In the genomic region with DNA sequence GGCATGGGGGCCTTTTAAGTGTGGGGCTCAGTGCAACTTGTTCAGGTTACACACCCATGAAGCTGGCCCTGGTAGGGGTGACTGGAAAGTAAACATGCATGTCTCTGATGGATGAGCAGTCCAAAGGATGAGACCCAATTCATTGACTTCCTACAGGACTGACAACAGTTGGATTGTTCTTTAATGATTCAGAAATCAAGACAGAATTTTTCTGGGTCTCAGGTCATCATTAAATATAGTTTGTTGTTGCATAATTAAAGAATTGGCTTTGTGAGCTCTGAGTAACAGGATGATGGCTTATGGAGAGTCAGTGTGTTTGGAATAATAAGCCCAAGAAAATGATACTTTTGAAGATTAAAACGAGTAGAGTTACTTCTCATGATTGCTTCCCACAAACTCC, we compare ENCODE assay signal across 16 cellular contexts.
DNase-seq lines count a peak whose midpoint lies in the region; ATAC-seq and TF ChIP-seq lines count a peak whose summit lies in the region.
"Had no signal": no experiment of that assay in that cellular context is flagged by ENCODE, and none has a peak within 500 bp of the region (broad histone marks: within the 10 kb centered on the region; RNA-seq: fewer than 3 reads in every experiment).

No MANE protein-coding gene starts in this region.

- dilution Hi-C loops in IMR-90 (cut with HindIII; ENCODE audit: low sequenced_read_pairs, unreplicated experiment), result no loop called here

- no CpG with 5 or more reads among the region's 1 CpG for WGBS in IMR-90 (ENCODE audit: extremely low coverage in 2 of 2, insufficient read length in 1 of 2), 2 experiments

- no peak overlapping the region for H3K14ac ChIP-seq in IMR-90 (replicated peaks; ENCODE audit: low read depth, low read length)

- H3K9me3 Mint-ChIP-seq in nephron, result no peaks in the 10 kb centered on the region
- no peaks in the 10 kb centered on the region for H3K9me3 Mint-ChIP-seq in T-helper 2 cell treated with Interferon-gamma antibody and Interleukin-4, amounts not matched to agents 5 μg/mL and 100 μg/mL, for 36 hours
- H3K9me3 Mint-ChIP-seq: T-helper 1 cell treated with Interleukin-12 subunit alpha and Interleukin-12 subunit beta and Interleukin-4 antibody, amounts not matched to agents 30 μg/mL and 1 μg/mL, for 36 hours had no signal

- DNase-seq in AG10803 (ENCODE audit: low read depth), result peak; percentile 64
- peak; percentile 31 for DNase-seq in IMR-90
- DNase-seq in fibroblast of gingiva (ENCODE audit: low read depth), result peak; percentile 52
- no peak for DNase-seq in NCI-H1092 treated with DMSO at 0.1 percent for 48 hours (lab: John Stamatoyannopoulos, UW)
- no peak for DNase-seq in T-helper 2 cell treated with Interferon-gamma antibody and Interleukin-4, amounts not matched to agents 5 μg/mL and 100 μg/mL, for 36 hours (ENCODE audit: low spot score)
- no peak for DNase-seq in DMS153 (lab: John Stamatoyannopoulos, UW)
- no peak for DNase-seq in central memory CD4-positive, alpha-beta T cell
- DNase-seq: activated CD4-positive, alpha-beta T cell treated with anti-CD3 and anti-CD28 coated beads, Interleukin-2, amount 50 U/mL, for 4 hours; activated naive CD4-positive, alpha-beta T cell treated with Interleukin-2 at 50 U/mL for 16 hours; aorta; left colon; NCI-H1694; thyroid gland; WERI-Rb-1 had no signal

- intact Hi-C loops in IMR-90 (cut with micrococcal nuclease), result no loop called here

- no peak for TF ChIP-seq POLR2A in IMR-90 (IDR thresholded peaks at IDR 0.05; ENCODE audit: low read depth, low read length)

- H2BK5ac ChIP-seq in IMR-90 (ENCODE audit: low read depth, low read length, poor library complexity, severe bottlenecking), result no peak overlapping the region

- no peak overlapping the region for H3K18ac ChIP-seq in IMR-90 (ENCODE audit: low read depth, low read length)

- H3K27ac ChIP-seq in IMR-90 (ENCODE audit: insufficient read depth, low read length), result no peak overlapping the region
- H3K27ac ChIP-seq: thyroid gland, WERI-Rb-1 had no signal

- peak overlapping the region in 2 of 3 experiments; percentile 43 to 92 for H3K27ac Mint-ChIP-seq in nephron
- no peak overlapping the region for H3K27ac Mint-ChIP-seq in T-helper 2 cell treated with Interferon-gamma antibody and Interleukin-4, amounts not matched to agents 5 μg/mL and 100 μg/mL, for 36 hours
- H3K27ac Mint-ChIP-seq: T-helper 1 cell treated with Interleukin-12 subunit alpha and Interleukin-12 subunit beta and Interleukin-4 antibody, amounts not matched to agents 30 μg/mL and 1 μg/mL, for 36 hours had no signal

- no peak overlapping the region for H2BK20ac ChIP-seq in IMR-90 (ENCODE audit: low read depth, low read length)

- ATAC-seq in IMR-90 (ENCODE audit: low read depth), result no peak
- ATAC-seq: left colon had no signal

- H3K4me2 ChIP-seq in IMR-90 (ENCODE audit: low read depth, low read length), result no peak overlapping the region

- H3K56ac ChIP-seq in IMR-90 (ENCODE audit: extremely low read depth, insufficient read depth, low read length), result no peak overlapping the region

- no peak overlapping the region for H4K8ac ChIP-seq in IMR-90 (ENCODE audit: low read depth in 2 of 2, low read length in 2 of 2)

- no peak overlapping the region for H3K9ac ChIP-seq in IMR-90 (ENCODE audit: low read depth, low read length)

- POLR2A ChIA-PET in IMR-90 (lab: Charles Lee; ENCODE audit: unreplicated experiment), result interaction anchor here (0.7 kb wide), 1 partner anchor 288 kb away, joined by 3 read pairs; no protein-coding TSS in a partner anchor

- H3K23ac ChIP-seq in IMR-90 (ENCODE audit: low read depth, low read length), result no peak overlapping the region

- H3K9me3 ChIP-seq in IMR-90 (ENCODE audit: control insufficient read depth, insufficient read depth, low read length), result no peaks in the 10 kb centered on the region
- H3K9me3 ChIP-seq: thyroid gland had no signal

- H3K27me3 ChIP-seq in IMR-90 (ENCODE audit: control insufficient read depth, insufficient read depth, low read length), result peaks cover 2% of the 10 kb centered on the region; the same call in 1 of the 2 replicates
- H3K27me3 ChIP-seq: thyroid gland had no signal

- peaks cover 53% of the 10 kb centered on the region for H3K4me1 Mint-ChIP-seq in nephron
- H3K4me1 Mint-ChIP-seq in T-helper 2 cell treated with Interferon-gamma antibody and Interleukin-4, amounts not matched to agents 5 μg/mL and 100 μg/mL, for 36 hours (ENCODE audit: low read depth), result no peaks in the 10 kb centered on the region

- no peak overlapping the region for H2BK15ac ChIP-seq in IMR-90 (ENCODE audit: low read depth, low read length)

- no peaks in the 10 kb centered on the region for H3K9me1 ChIP-seq in IMR-90 (ENCODE audit: insufficient read depth, low read length)

- H3K27me3 Mint-ChIP-seq in nephron (ENCODE audit: low read depth), result no peaks in the 10 kb centered on the region
- no peaks in the 10 kb centered on the region for H3K27me3 Mint-ChIP-seq in T-helper 2 cell treated with Interferon-gamma antibody and Interleukin-4, amounts not matched to agents 5 μg/mL and 100 μg/mL, for 36 hours (ENCODE audit: low read depth)

- H3K4me3 ChIP-seq in AG10803 (ENCODE audit: low read length) (no peak overlapping the region), IMR-90 (ENCODE audit: insufficient read depth, low read depth, low read length) (no peak overlapping the region)
- H3K4me3 ChIP-seq: thyroid gland had no signal

- H3K36me3 Mint-ChIP-seq in nephron (ENCODE audit: low read depth), result no peaks in the 10 kb centered on the region
- H3K36me3 Mint-ChIP-seq in T-helper 2 cell treated with Interferon-gamma antibody and Interleukin-4, amounts not matched to agents 5 μg/mL and 100 μg/mL, for 36 hours (ENCODE audit: low read depth), result no peaks in the 10 kb centered on the region

- H3K4me3 Mint-ChIP-seq in nephron, result no peak overlapping the region
- H3K4me3 Mint-ChIP-seq in T-helper 2 cell treated with Interferon-gamma antibody and Interleukin-4, amounts not matched to agents 5 μg/mL and 100 μg/mL, for 36 hours, result no peak overlapping the region
- H3K4me3 Mint-ChIP-seq: T-helper 1 cell treated with Interleukin-12 subunit alpha and Interleukin-12 subunit beta and Interleukin-4 antibody, amounts not matched to agents 30 μg/mL and 1 μg/mL, for 36 hours had no signal

- no peak overlapping the region for H4K5ac ChIP-seq in IMR-90 (ENCODE audit: low read depth, low read length)

- no peak overlapping the region for H2AFZ ChIP-seq in IMR-90 (replicated peaks; ENCODE audit: low read length, poor library complexity)

- no peak overlapping the region for H2AK5ac ChIP-seq in IMR-90 (ENCODE audit: low read depth, low read length)

- H4K91ac ChIP-seq in IMR-90 (ENCODE audit: insufficient read depth, low read depth, low read length), result no peak overlapping the region

- TF ChIP-seq CTCF in AG10803 (conservative IDR thresholded peaks at IDR 0.05; ENCODE audit: low read length), result no peak
- TF ChIP-seq CTCF in IMR-90 (conservative IDR thresholded peaks at IDR 0.05; ENCODE audit: low read depth, low read length), result no peak
- TF ChIP-seq CTCF in nephron (IDR thresholded peaks at IDR 0.05; ENCODE audit: unreplicated experiment in 3 of 3), result no peak

- in situ Hi-C loops in IMR-90 (cut with MboI; ENCODE audit: low sequenced_read_pairs), result no loop called here

- H3K36me3 ChIP-seq in IMR-90 (ENCODE audit: control insufficient read depth, insufficient read depth, low read length), result no peaks in the 10 kb centered on the region
- H3K36me3 ChIP-seq: thyroid gland, WERI-Rb-1 had no signal

- H3K4me1 ChIP-seq in IMR-90 (ENCODE audit: control insufficient read depth, insufficient read depth, low read length), result no peaks in the 10 kb centered on the region

- no peak overlapping the region for H2AK9ac ChIP-seq in IMR-90 (replicated peaks; ENCODE audit: low read depth, low read length, poor library complexity)

- H3K79me1 ChIP-seq in IMR-90 (ENCODE audit: low read depth in 1 of 2, low read length in 2 of 2), result no peaks in the 10 kb centered on the region

- CTCF ChIA-PET in IMR-90 (lab: Yijun Ruan, JAX), result no interaction called here

- no peak for TF ChIP-seq RAD21 in IMR-90 (IDR thresholded peaks at IDR 0.05; ENCODE audit: low read length)

- H3K4ac ChIP-seq in IMR-90 (ENCODE audit: low read depth, low read length), result no peak overlapping the region

- no TSS peak for BruUV-seq in IMR-90 (replicated peaks; lab: Mats Ljungman, UMichigan)

- no peaks in the 10 kb centered on the region for H4K20me1 ChIP-seq in IMR-90 (ENCODE audit: insufficient read depth, low read length)

- no peak overlapping the region for H2BK120ac ChIP-seq in IMR-90 (ENCODE audit: low read depth, low read length)

TF ChIP-seq in IMR-90, 13 proteins besides CTCF, POLR2A, EP300 and RAD21:
- no peak for TF ChIP-seq MXI1 (IDR thresholded peaks at IDR 0.05; ENCODE audit: borderline replicate concordance, low read depth, low read length)
- TF ChIP-seq, protein P1, sequence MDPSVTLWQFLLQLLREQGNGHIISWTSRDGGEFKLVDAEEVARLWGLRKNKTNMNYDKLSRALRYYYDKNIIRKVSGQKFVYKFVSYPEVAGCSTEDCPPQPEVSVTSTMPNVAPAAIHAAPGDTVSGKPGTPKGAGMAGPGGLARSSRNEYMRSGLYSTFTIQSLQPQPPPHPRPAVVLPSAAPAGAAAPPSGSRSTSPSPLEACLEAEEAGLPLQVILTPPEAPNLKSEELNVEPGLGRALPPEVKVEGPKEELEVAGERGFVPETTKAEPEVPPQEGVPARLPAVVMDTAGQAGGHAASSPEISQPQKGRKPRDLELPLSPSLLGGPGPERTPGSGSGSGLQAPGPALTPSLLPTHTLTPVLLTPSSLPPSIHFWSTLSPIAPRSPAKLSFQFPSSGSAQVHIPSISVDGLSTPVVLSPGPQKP (IDR thresholded peaks at IDR 0.05; ENCODE audit: borderline replicate concordance, low read depth, low read length), result no peak

Comparison
In these comparisons a context has a peak if more than half of its experiments do, and no peak if none do; other contexts are left out.
1. DNase-seq: peak in AG10803 (single experiment), IMR-90 (single experiment) and fibroblast of gingiva (single experiment); none in NCI-H1092 treated with DMSO at 0.1 percent for 48 hours (single experiment), T-helper 2 cell treated with Interferon-gamma antibody and Interleukin-4, amounts not matched to agents 5 μg/mL and 100 μg/mL, for 36 hours (single experiment), DMS153 (single experiment) and central memory CD4-positive, alpha-beta T cell (single experiment).